ENCODE assay signal across 8 cellular contexts in the genomic region with DNA sequence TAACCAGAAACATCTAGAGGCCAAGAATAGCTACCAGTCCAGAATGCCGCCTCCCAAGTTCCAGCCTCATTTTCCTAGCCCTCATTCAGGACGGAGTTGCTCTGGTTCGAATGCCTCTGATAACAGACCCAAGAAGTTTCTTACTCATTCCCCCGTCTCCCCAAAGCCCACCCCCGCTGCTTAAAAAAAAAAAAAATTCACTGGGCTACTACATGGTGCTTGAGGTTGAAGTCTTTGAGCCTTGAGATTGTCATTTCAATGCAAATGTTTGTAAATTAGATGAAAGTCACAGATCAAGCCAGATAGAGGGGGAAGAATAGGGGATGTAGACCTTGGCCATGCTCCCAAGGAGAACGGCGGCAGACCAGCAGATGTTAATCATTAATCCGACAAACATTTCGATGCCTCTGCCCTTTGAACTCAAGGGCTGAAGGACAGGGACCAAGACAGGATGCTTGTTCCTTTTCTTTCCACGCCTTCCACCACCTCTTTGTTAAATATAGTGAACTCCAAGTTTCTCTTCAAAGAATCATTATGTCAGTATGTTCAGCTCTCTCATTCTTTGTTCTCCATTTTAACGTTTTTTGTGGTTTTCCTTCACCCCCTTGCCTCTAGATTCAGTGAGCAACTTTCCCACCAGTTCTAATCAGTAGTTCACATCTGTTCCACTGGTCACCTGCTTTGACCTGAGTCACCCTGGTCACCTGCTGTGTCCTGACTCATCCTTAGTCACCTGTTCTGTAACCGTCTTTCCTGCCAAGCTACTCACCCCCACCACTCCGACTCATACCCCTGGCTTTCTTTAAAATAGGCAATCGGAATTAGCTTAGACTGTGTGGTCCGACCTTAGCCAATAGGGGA.
DNase-seq lines count a peak whose midpoint lies in the region; ATAC-seq and FAIRE-seq lines count a peak whose summit lies in the region.

No MANE protein-coding gene starts in this region.

- peak overlapping the region; percentile 89 for H3K27ac Mint-ChIP-seq in activated CD4-positive, alpha-beta T cell treated with anti-CD3 and anti-CD28 coated beads for 36 hours

- H3K27me3 Mint-ChIP-seq in activated CD4-positive, alpha-beta T cell treated with anti-CD3 and anti-CD28 coated beads for 36 hours, result no peaks in the 10 kb centered on the region

- H3K9me3 Mint-ChIP-seq in activated CD4-positive, alpha-beta T cell treated with anti-CD3 and anti-CD28 coated beads for 36 hours (ENCODE audit: low read depth), result peaks cover 3% of the 10 kb centered on the region

- peaks cover 2% of the 10 kb centered on the region for H3K36me3 Mint-ChIP-seq in activated CD4-positive, alpha-beta T cell treated with anti-CD3 and anti-CD28 coated beads for 36 hours (ENCODE audit: low read depth)

- H3K4me3 Mint-ChIP-seq in activated CD4-positive, alpha-beta T cell treated with anti-CD3 and anti-CD28 coated beads for 36 hours, result peak overlapping the region; percentile 49

- ATAC-seq in GM18508 (IDR thresholded peaks at IDR 0.05; ENCODE audit: insufficient read depth, unreplicated experiment), result peak; percentile 75
- peak; percentile 70 for ATAC-seq in HG03280 (IDR thresholded peaks at IDR 0.05; ENCODE audit: unreplicated experiment)
- peak; percentile 86 for ATAC-seq in activated CD4-positive, alpha-beta T cell treated with anti-CD3 and anti-CD28 coated beads for 36 hours

- intact Hi-C loops in activated CD4-positive, alpha-beta T cell treated with anti-CD3 and anti-CD28 coated beads for 36 hours (cut with DNase I, micrococcal nuclease), result loop anchor here (1.0 to 10.0 kb wide), 10 partner anchors 33 to 1521 kb away; a partner anchor contains a TSS

- peaks cover 50% of the 10 kb centered on the region for H3K4me1 Mint-ChIP-seq in activated CD4-positive, alpha-beta T cell treated with anti-CD3 and anti-CD28 coated beads for 36 hours

- CTCF ChIA-PET in activated CD4-positive, alpha-beta T cell treated with anti-CD3 and anti-CD28 coated beads for 36 hours (lab: Charles Lee), result interaction anchor here (0.5 to 1.1 kb wide), 3 partner anchors 11 to 80 kb away, joined by 3 to 4 read pairs (median 3); no protein-coding TSS in a partner anchor

- no peak for FAIRE-seq in frontal cortex (lab: Jason Lieb, UNC)

- POLR2A ChIA-PET in activated CD4-positive, alpha-beta T cell treated with anti-CD3 and anti-CD28 coated beads for 36 hours (lab: Charles Lee), result interaction anchor here (0.6 to 2.3 kb wide), 8 partner anchors 14 to 1648 kb away, joined by 3 to 13 read pairs (median 8); no protein-coding TSS in a partner anchor

- DNase-seq in activated CD4-positive, alpha-beta T cell treated with anti-CD3 and anti-CD28 coated beads for 36 hours, result peak; percentile 83
- DNase-seq in iPS DF 19.7 (ENCODE audit: low read depth, low spot score) (peak; percentile 73), occipital lobe (lab: John Stamatoyannopoulos, UW) (no peak), NOMO-1 treated with dmso at 0.1 percent for 144 hours (lab: John Stamatoyannopoulos, UW; ENCODE audit: unreplicated experiment) (no peak), DMS 273 (lab: John Stamatoyannopoulos, UW; ENCODE audit: unreplicated experiment) (no peak), frontal cortex (ENCODE audit: low spot score in 2 of 2) (no peak)

Comparison
In these comparisons a context has a peak if more than half of its experiments do, and no peak if none do; other contexts are left out.
1. DNase-seq: peak in activated CD4-positive, alpha-beta T cell treated with anti-CD3 and anti-CD28 coated beads for 36 hours (single experiment) and iPS DF 19.7 (single experiment); none in occipital lobe (single experiment), NOMO-1 treated with dmso at 0.1 percent for 144 hours (single experiment), DMS 273 (single experiment) and frontal cortex (0 of 2).
2. Peak in every context shown above with its lines, with median percentiles within 50 percentile points of each other: ATAC-seq.